9 cellular contexts compared by ENCODE assay signal in the genomic region with DNA sequence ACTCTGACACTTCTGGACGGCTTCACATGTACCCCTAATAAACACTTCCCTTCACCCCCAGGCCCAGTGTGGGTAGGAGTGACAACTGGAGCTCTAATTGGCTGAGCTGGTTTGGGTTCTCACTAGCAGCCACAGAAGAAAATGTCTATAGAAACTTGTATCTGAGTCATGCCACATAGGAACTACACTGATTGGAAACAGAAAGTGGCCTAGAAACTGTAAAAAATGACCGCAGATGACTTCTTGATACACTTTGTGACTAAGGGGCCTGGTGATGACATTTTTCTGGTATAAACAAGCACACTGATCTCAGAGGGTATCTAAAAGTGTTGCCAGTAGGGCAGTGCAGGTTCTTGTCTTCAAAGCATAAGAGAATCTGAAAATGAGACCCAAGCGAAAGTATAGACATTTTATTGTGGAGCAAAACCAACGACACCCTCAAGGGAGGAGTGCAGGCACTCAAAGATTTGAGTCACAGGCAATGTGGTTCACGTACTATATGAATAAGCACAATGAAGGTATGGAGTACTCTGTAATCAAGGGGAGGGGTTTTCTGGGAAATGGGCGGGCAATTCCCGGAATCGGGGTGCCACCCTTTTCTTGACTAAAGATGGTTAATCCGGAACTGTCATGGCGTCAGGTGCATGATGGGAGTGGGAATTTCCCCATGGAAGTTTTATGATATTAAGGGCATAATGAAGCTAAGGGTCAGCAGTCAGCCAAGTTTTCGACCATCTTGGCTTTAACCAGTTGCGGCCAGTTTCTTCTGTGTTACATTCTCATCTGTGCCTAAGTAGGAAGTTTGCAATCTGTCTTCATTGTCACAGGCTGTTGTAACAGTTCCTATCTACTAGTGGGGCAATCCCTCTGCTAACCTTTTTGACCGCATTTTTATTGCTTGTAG. TPM values are rescaled to one million over a fixed set of nuclear protein-coding genes. Genes with fewer than 3 reads are reported as not detected.
A peak's percentile ranks its signal among the peaks of the same experiment; 100 is the strongest.
DNase-seq lines count a peak whose midpoint lies in the region; ATAC-seq and TF ChIP-seq lines count a peak whose summit lies in the region.
"Had no signal": no experiment of that assay in that cellular context is flagged by ENCODE, and none has a peak within 500 bp of the region (broad histone marks: within the 10 kb centered on the region; RNA-seq: fewer than 3 reads in every experiment).

A gene with protein sequence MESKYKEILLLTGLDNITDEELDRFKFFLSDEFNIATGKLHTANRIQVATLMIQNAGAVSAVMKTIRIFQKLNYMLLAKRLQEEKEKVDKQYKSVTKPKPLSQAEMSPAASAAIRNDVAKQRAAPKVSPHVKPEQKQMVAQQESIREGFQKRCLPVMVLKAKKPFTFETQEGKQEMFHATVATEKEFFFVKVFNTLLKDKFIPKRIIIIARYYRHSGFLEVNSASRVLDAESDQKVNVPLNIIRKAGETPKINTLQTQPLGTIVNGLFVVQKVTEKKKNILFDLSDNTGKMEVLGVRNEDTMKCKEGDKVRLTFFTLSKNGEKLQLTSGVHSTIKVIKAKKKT (minus strand): TSS at position 14 of the 904 bp plus-strand sequence. CDS start 3,267 bp downstream, outside the sequence.

- H3K36me3 ChIP-seq in heart right ventricle, result no peaks in the 10 kb centered on the region
- H3K36me3 ChIP-seq in uterus, result no peaks in the 10 kb centered on the region

- H3K4me1 ChIP-seq in heart right ventricle (peaks cover 0 to 33% (median 4%) of the 10 kb centered on the region in 9 donors), uterus (no peaks in the 10 kb centered on the region)

- intact Hi-C loops in heart right ventricle (cut with DNase I), result loop anchor here in 6 of 10 donors (10.0 kb wide), 3 partner anchors 572 to 1112 kb away; no protein-coding TSS in a partner anchor
- intact Hi-C loops in uterus (cut with DNase I; ENCODE audit: low total_unique reads), result no loop called here

- peak; percentile 84 for ATAC-seq in GM21526 (IDR thresholded peaks at IDR 0.05; ENCODE audit: low FRiP score, unreplicated experiment)
- peak in 5 of 8 donors; percentile 25 to 53 (median 29) for ATAC-seq in heart right ventricle

- in situ Hi-C loops in KBM-7 (cut with MboI; ENCODE audit: low pct_unique_long_range_greater_than_20kb, low sequenced_read_pairs), result no loop called here

- H3K9me3 ChIP-seq in heart right ventricle (no peaks in the 10 kb centered on the region), uterus (no peaks in the 10 kb centered on the region)

- no peak for TF ChIP-seq POLR2A in uterus (IDR thresholded peaks at IDR 0.05)

- DNase-seq in Daoy (ENCODE audit: low read depth) (peak; percentile 90), KBM-7 (peak; percentile 10), heart right ventricle (peak in 1 of 2 donors; percentile 16), middle frontal gyrus (ENCODE audit: extremely low spot score, low spot score) (no peak), uterus (no peak)
- peak; percentile 93 to 95 for DNase-seq in activated CD4-positive, alpha-beta T cell treated with anti-CD3 and anti-CD28 coated beads, Interleukin-2, amount 50 U/mL, for 4 hours
- peak; percentile 100 for DNase-seq in stimulated activated CD8-positive, alpha-beta memory T cell treated with anti-CD3 and anti-CD28 coated beads, Interleukin-4, amount 100 ng/mL, for 48 hours

- H3K27me3 ChIP-seq in heart right ventricle, result no peaks in the 10 kb centered on the region
- H3K27me3 ChIP-seq in uterus, result no peaks in the 10 kb centered on the region

- peak within 1 kb of the TSS in 2 of 10 donors; percentile 32 to 88 for H3K27ac ChIP-seq in heart right ventricle
- no peak within 1 kb of the TSS for H3K27ac ChIP-seq in uterus

- TF ChIP-seq CTCF in heart right ventricle (IDR thresholded peaks at IDR 0.05), result no peak
- TF ChIP-seq CTCF in uterus (IDR thresholded peaks at IDR 0.05), result no peak

- peak within 1 kb of the TSS in 1 of 10 donors; percentile 43 for H3K4me3 ChIP-seq in heart right ventricle
- no peak within 1 kb of the TSS for H3K4me3 ChIP-seq in uterus

- 81 to 86% methylated on average over 13 of the region's 13 CpGs for WGBS in heart right ventricle, 2 donors

RNA-seq across cellular contexts. Expression of the gene that starts here (rescaled TPM):
- 3.9 and 5.3 TPM in 2 replicates for total RNA-seq in Daoy (2014; rRNA removed; shearing (Covaris generic))
- total RNA-seq in heart right ventricle, result 1 to 10 TPM in 1 of 10 donors, under 1 TPM in 3, not detected in 6; 0.42 to 1.8 (median 0.58) TPM
- under 1 TPM; 0.03 to 0.66 TPM for polyA plus RNA-seq in heart right ventricle
- total RNA-seq in uterus, result 1 to 10 TPM in 1 of 4 donors, under 1 TPM in 1, not detected in 2; 0.55 to 4.1 TPM
- total RNA-seq: lung microvascular endothelial cell had no signal

Comparison
In these comparisons a context has a peak if more than half of its experiments do, and no peak if none do; other contexts are left out.
1. DNase-seq: peak in Daoy (single experiment), KBM-7 (single experiment), activated CD4-positive, alpha-beta T cell treated with anti-CD3 and anti-CD28 coated beads, Interleukin-2, amount 50 U/mL, for 4 hours (2 of 2) and stimulated activated CD8-positive, alpha-beta memory T cell treated with anti-CD3 and anti-CD28 coated beads, Interleukin-4, amount 100 ng/mL, for 48 hours (single experiment); none in middle frontal gyrus (single experiment) and uterus (0 of 2).